In genomic region chr4:182578402-182578801, GRCh38 we compare ENCODE assay signal across 13 cellular contexts.
DNase-seq lines count a peak whose midpoint lies in the region; ATAC-seq and TF ChIP-seq lines count a peak whose summit lies in the region.
"Had no signal": no experiment of that assay in that cellular context is flagged by ENCODE, and none has a peak within 500 bp of the region (broad histone marks: within the 10 kb centered on the region; RNA-seq: fewer than 3 reads in every experiment).

No MANE protein-coding gene starts in this region.

- H2BK120ac ChIP-seq in mesenchymal stem cell (ENCODE audit: low read depth, low read length), result no peak overlapping the region

- DNase-seq in Caco-2 (peak; percentile 31 to 48), cardiac fibroblast (ENCODE audit: low read depth in 2 of 2) (peak; percentile 28 to 42), mesenchymal stem cell (peak; percentile 52), glutamatergic neuron (no peak), NCI-H82 (lab: John Stamatoyannopoulos, UW) (no peak)
- no peak for DNase-seq in activated naive CD4-positive, alpha-beta T cell treated with anti-CD3 and anti-CD28 coated beads for 36 hours
- DNase-seq: activated T-cell treated with anti-CD3 and anti-CD28 coated beads, Interleukin-2, amount 50 U/mL, for 24 hours; colonic mucosa; NCI-H1092 treated with DMSO at 0.1 percent for 48 hours; stomach had no signal

- no peak for TF ChIP-seq RAD21 in Ishikawa (IDR thresholded peaks at IDR 0.05; ENCODE audit: low read depth)

- H3K79me1 ChIP-seq in mesenchymal stem cell (replicated peaks; ENCODE audit: low read length, poor library complexity, severe bottlenecking), result peaks cover 8% of the 10 kb centered on the region

- H3K4me3 ChIP-seq in Caco-2 (ENCODE audit: low read depth, low read length) (no peak overlapping the region), cardiac fibroblast (replicated peaks in 1 of 2; ENCODE audit: low read depth in 2 of 2, low read length in 2 of 2) (no peak overlapping the region), mesenchymal stem cell (ENCODE audit: insufficient read depth in 1 of 2, low read depth in 1 of 2, low read length in 2 of 2) (no peak overlapping the region)
- H3K4me3 ChIP-seq: colonic mucosa, stomach had no signal

- H3K27ac ChIP-seq in mesenchymal stem cell (ENCODE audit: low read length, poor library complexity, severe bottlenecking), result peak overlapping the region; percentile 49
- H3K27ac ChIP-seq: colonic mucosa, stomach had no signal

- H3K4me1 ChIP-seq in Caco-2 (peaks cover 25% of the 10 kb centered on the region), mesenchymal stem cell (ENCODE audit: control insufficient read depth, insufficient read depth, low read depth, low read length) (peaks cover 4% of the 10 kb centered on the region)
- H3K4me1 ChIP-seq: colonic mucosa, stomach had no signal

- no peaks in the 10 kb centered on the region for H3K36me3 ChIP-seq in Caco-2 (ENCODE audit: control insufficient read depth, insufficient read depth, low read length)
- H3K36me3 ChIP-seq in mesenchymal stem cell (ENCODE audit: control insufficient read depth in 1 of 2, insufficient read depth in 2 of 2, low read depth in 1 of 2, low read length in 2 of 2), result no peaks in the 10 kb centered on the region
- H3K36me3 ChIP-seq: colonic mucosa, stomach had no signal

- no peak overlapping the region for H3K9ac ChIP-seq in mesenchymal stem cell (ENCODE audit: low read length)

- H3K14ac ChIP-seq in mesenchymal stem cell (ENCODE audit: low read length in 2 of 2), result no peak overlapping the region

- peaks cover 7% of the 10 kb centered on the region for H3K36me3 Mint-ChIP-seq in Caco-2 (ENCODE audit: insufficient read depth, unreplicated experiment)
- no peaks in the 10 kb centered on the region for H3K36me3 Mint-ChIP-seq in glutamatergic neuron (ENCODE audit: unreplicated experiment)
- no peaks in the 10 kb centered on the region for H3K36me3 Mint-ChIP-seq in activated naive CD4-positive, alpha-beta T cell treated with anti-CD3 and anti-CD28 coated beads for 36 hours (ENCODE audit: low read depth)

- H3K4me1 Mint-ChIP-seq in Caco-2 (ENCODE audit: low read depth, unreplicated experiment), result peaks cover 14% of the 10 kb centered on the region
- H3K4me1 Mint-ChIP-seq in glutamatergic neuron (ENCODE audit: low read depth, unreplicated experiment), result peaks cover 43% of the 10 kb centered on the region
- no peaks in the 10 kb centered on the region for H3K4me1 Mint-ChIP-seq in activated naive CD4-positive, alpha-beta T cell treated with anti-CD3 and anti-CD28 coated beads for 36 hours (ENCODE audit: low read depth)

- H2AFZ ChIP-seq in mesenchymal stem cell (ENCODE audit: low read depth, low read length), result no peak overlapping the region

- H3K27ac Mint-ChIP-seq in Caco-2 (ENCODE audit: unreplicated experiment) (no peak overlapping the region), glutamatergic neuron (ENCODE audit: unreplicated experiment) (no peak overlapping the region)
- no peak overlapping the region for H3K27ac Mint-ChIP-seq in activated naive CD4-positive, alpha-beta T cell treated with anti-CD3 and anti-CD28 coated beads for 36 hours
- H3K27ac Mint-ChIP-seq: activated T-cell treated with anti-CD3 and anti-CD28 coated beads, Interleukin-2, amount 50 U/mL, for 24 hours; nephron had no signal

- no peak overlapping the region for H3K18ac ChIP-seq in mesenchymal stem cell (ENCODE audit: low read depth in 1 of 2, low read length in 2 of 2)

- no peak for TF ChIP-seq CTCF in Caco-2 (IDR thresholded peaks at IDR 0.05; ENCODE audit: insufficient read depth in 1 of 2, low read depth in 1 of 2, low read length in 1 of 2, severe bottlenecking in 1 of 2, unreplicated experiment in 1 of 2)
- TF ChIP-seq CTCF in cardiac fibroblast (IDR thresholded peaks at IDR 0.05; ENCODE audit: low read depth, low read length), result no peak
- TF ChIP-seq CTCF in glutamatergic neuron (IDR thresholded peaks at IDR 0.05; ENCODE audit: partially characterized antibody, unreplicated experiment), result no peak

- H3K27me3 ChIP-seq in Caco-2 (replicated peaks; ENCODE audit: control insufficient read depth, insufficient read depth, low read length) (no peaks in the 10 kb centered on the region), mesenchymal stem cell (ENCODE audit: control insufficient read depth in 1 of 2, insufficient read depth in 1 of 2, low read length in 2 of 2) (no peaks in the 10 kb centered on the region)
- H3K27me3 ChIP-seq: colonic mucosa had no signal

- BruUV-seq in Caco-2 (replicated peaks; lab: Mats Ljungman, UMichigan), result no TSS peak

- H3K9me3 ChIP-seq in Caco-2 (no peaks in the 10 kb centered on the region), mesenchymal stem cell (ENCODE audit: control insufficient read depth, low read length) (no peaks in the 10 kb centered on the region)
- H3K9me3 ChIP-seq: colonic mucosa, stomach had no signal

- no peak overlapping the region for H2BK15ac ChIP-seq in mesenchymal stem cell (ENCODE audit: low read depth, poor library complexity, severe bottlenecking)

- TF ChIP-seq EP300 in Ishikawa (IDR thresholded peaks at IDR 0.05; ENCODE audit: borderline replicate concordance), result peak; percentile 13; the same call in 1 of the 2 replicates

- POLR2A ChIA-PET in Caco-2 (lab: Charles Lee), result interaction anchor here (0.6 kb wide), 1 partner anchor 57 kb away, joined by 3 read pairs; no protein-coding TSS in a partner anchor

- H3K27me3 Mint-ChIP-seq in Caco-2 (ENCODE audit: insufficient read depth, unreplicated experiment), result no peaks in the 10 kb centered on the region
- H3K27me3 Mint-ChIP-seq in glutamatergic neuron (ENCODE audit: unreplicated experiment), result no peaks in the 10 kb centered on the region
- H3K27me3 Mint-ChIP-seq in activated naive CD4-positive, alpha-beta T cell treated with anti-CD3 and anti-CD28 coated beads for 36 hours (ENCODE audit: low read depth), result peaks cover 15% of the 10 kb centered on the region

- CTCF ChIA-PET in Caco-2 (lab: Charles Lee), result no interaction called here
- CTCF ChIA-PET in activated naive CD4-positive, alpha-beta T cell treated with anti-CD3 and anti-CD28 coated beads for 36 hours (lab: Charles Lee), result no interaction called here

- H3K23ac ChIP-seq in mesenchymal stem cell (ENCODE audit: low read length in 2 of 2), result no peak overlapping the region

- ATAC-seq in GM18520 (IDR thresholded peaks at IDR 0.05; ENCODE audit: unreplicated experiment), result no peak

- H3K4ac ChIP-seq in mesenchymal stem cell (ENCODE audit: low read depth in 1 of 2, low read length in 2 of 2), result no peak overlapping the region

- intact Hi-C loops in Caco-2 (cut with micrococcal nuclease; ENCODE audit: unreplicated experiment), result no loop called here
- intact Hi-C loops in activated naive CD4-positive, alpha-beta T cell treated with anti-CD3 and anti-CD28 coated beads for 36 hours (cut with micrococcal nuclease), result no loop called here

- H2BK12ac ChIP-seq in mesenchymal stem cell (ENCODE audit: low read length in 2 of 2), result no peak overlapping the region

- no peak overlapping the region for H4K8ac ChIP-seq in mesenchymal stem cell (ENCODE audit: low read length)

- H4K91ac ChIP-seq in mesenchymal stem cell (ENCODE audit: low read length), result no peak overlapping the region

- H2AK5ac ChIP-seq in mesenchymal stem cell (ENCODE audit: low read length, severe bottlenecking), result no peak overlapping the region

- H3K4me2 ChIP-seq in mesenchymal stem cell (ENCODE audit: low read length, poor library complexity, severe bottlenecking), result no peak overlapping the region

- H2BK5ac ChIP-seq in mesenchymal stem cell (ENCODE audit: low read depth, low read length, poor library complexity, severe bottlenecking), result no peak overlapping the region

- H3K4me3 Mint-ChIP-seq in Caco-2 (ENCODE audit: unreplicated experiment), result no peak overlapping the region
- no peak overlapping the region for H3K4me3 Mint-ChIP-seq in glutamatergic neuron (ENCODE audit: unreplicated experiment)
- no peak overlapping the region for H3K4me3 Mint-ChIP-seq in activated naive CD4-positive, alpha-beta T cell treated with anti-CD3 and anti-CD28 coated beads for 36 hours
- H3K4me3 Mint-ChIP-seq: activated T-cell treated with anti-CD3 and anti-CD28 coated beads, Interleukin-2, amount 50 U/mL, for 24 hours; nephron had no signal

- H3K9me3 Mint-ChIP-seq in Caco-2 (ENCODE audit: unreplicated experiment) (no peaks in the 10 kb centered on the region), glutamatergic neuron (ENCODE audit: unreplicated experiment) (no peaks in the 10 kb centered on the region)
- no peaks in the 10 kb centered on the region for H3K9me3 Mint-ChIP-seq in activated naive CD4-positive, alpha-beta T cell treated with anti-CD3 and anti-CD28 coated beads for 36 hours
- H3K9me3 Mint-ChIP-seq: activated T-cell treated with anti-CD3 and anti-CD28 coated beads, Interleukin-2, amount 50 U/mL, for 24 hours; nephron had no signal

TF ChIP-seq in Ishikawa, 13 proteins besides CTCF, POLR2A, EP300 and RAD21:
- TF ChIP-seq TCF12 (IDR thresholded peaks at IDR 0.05; ENCODE audit: low read depth), result no peak
- TF ChIP-seq FOXM1 (IDR thresholded peaks at IDR 0.05; ENCODE audit: borderline replicate concordance, low read depth), result no peak
- TF ChIP-seq USF1 (IDR thresholded peaks at IDR 0.05), result peak; percentile 85
- TF ChIP-seq CEBPB (IDR thresholded peaks at IDR 0.05), result no peak
- TF ChIP-seq TEAD4 (IDR thresholded peaks at IDR 0.05), result no peak
- peak; percentile 65 for TF ChIP-seq MAX (IDR thresholded peaks at IDR 0.05)
TF ChIP-seq in Ishikawa: peak in this region for 2.

Comparison
In these comparisons a context has a peak if more than half of its experiments do, and no peak if none do; other contexts are left out.
1. DNase-seq: peak in Caco-2 (2 of 2), cardiac fibroblast (2 of 2) and mesenchymal stem cell (single experiment); none in glutamatergic neuron (single experiment), activated naive CD4-positive, alpha-beta T cell treated with anti-CD3 and anti-CD28 coated beads for 36 hours (single experiment) and NCI-H82 (single experiment).